In genomic region chr20:57657537-57658446, GRCh38 we compare ENCODE assay signal across 1 cellular context.
TF ChIP-seq lines count a peak whose summit lies in the region.

No MANE protein-coding gene starts in this region.

TF ChIP-seq in H1, 55 proteins besides CTCF, POLR2A, EP300 and RAD21 (continued from another document):
- no peak for TF ChIP-seq GABPA (IDR thresholded peaks at IDR 0.05; ENCODE audit: borderline replicate concordance, insufficient read depth, low read length)
- TF ChIP-seq KDM4A (IDR thresholded peaks at IDR 0.05; ENCODE audit: low read depth, low read length, severe bottlenecking): no peak
- TF ChIP-seq JUN (IDR thresholded peaks at IDR 0.05; ENCODE audit: low read depth, low read length): no peak
TF ChIP-seq in H1: peak in this region for 0.
